11 cellular contexts compared by ENCODE assay signal in genomic region chr1:21297975-21298374, GRCh38. TPM values are rescaled to one million over a fixed set of nuclear protein-coding genes. Genes with fewer than 3 reads are reported as not detected.
A peak's percentile ranks its signal among the peaks of the same experiment; 100 is the strongest.
DNase-seq lines count a peak whose midpoint lies in the region; ATAC-seq and TF ChIP-seq lines count a peak whose summit lies in the region.
"Had no signal": no experiment of that assay in that cellular context is flagged by ENCODE, and none has a peak within 500 bp of the region (broad histone marks: within the 10 kb centered on the region; RNA-seq: fewer than 3 reads in every experiment).

No MANE protein-coding gene starts in this region.

- H3K9me3 ChIP-seq in T-helper 17 cell (ENCODE audit: control insufficient read depth, low read length, poor library complexity, severe bottlenecking) (no peaks in the 10 kb centered on the region), sigmoid colon (no peaks in the 10 kb centered on the region)
- H3K9me3 ChIP-seq: heart left ventricle had no signal

- no peak overlapping the region for H3K4me3 ChIP-seq in sigmoid colon
- H3K4me3 ChIP-seq: heart left ventricle had no signal

- ATAC-seq in T-helper 17 cell (no peak), HG02678 (IDR thresholded peaks at IDR 0.05; ENCODE audit: unreplicated experiment) (no peak), GM18520 (IDR thresholded peaks at IDR 0.05; ENCODE audit: unreplicated experiment) (no peak)

- no peaks in the 10 kb centered on the region for H3K27me3 Mint-ChIP-seq in T-helper 17 cell
- H3K27me3 Mint-ChIP-seq: brain had no signal

- H3K4me1 Mint-ChIP-seq in T-helper 17 cell: peaks cover 53% of the 10 kb centered on the region

- peaks cover 0 to 76% (median 59%) of the 10 kb centered on the region in 4 donors for H3K4me1 ChIP-seq in sigmoid colon

- no peak for TF ChIP-seq EP300 in sigmoid colon (IDR thresholded peaks at IDR 0.05)

- DNase-seq in ELR (ENCODE audit: low read depth) (peak; percentile 54), T-helper 17 cell (no peak), fibroblast of gingiva (ENCODE audit: low read depth) (peak; percentile 77), sigmoid colon (peak; percentile 83), activated gamma-delta T cell (lab: John Stamatoyannopoulos, UW) (no peak)
- DNase-seq: NCI-H1048 had no signal

- intact Hi-C loops in sigmoid colon (cut with DNase I): no loop called here

- peak overlapping the region in 3 of 4 donors; percentile 36 to 51 (median 42) for H3K27ac ChIP-seq in sigmoid colon
- H3K27ac ChIP-seq: VCaP had no signal

- no peaks in the 10 kb centered on the region for H3K27me3 ChIP-seq in sigmoid colon
- H3K27me3 ChIP-seq: heart left ventricle had no signal

- H3K27ac Mint-ChIP-seq in T-helper 17 cell: peak overlapping the region; percentile 100
- H3K27ac Mint-ChIP-seq: brain had no signal

- 88 to 91% methylated on average over 13 of the region's 13 CpGs for WGBS in sigmoid colon, 2 donors

- peaks cover 2% of the 10 kb centered on the region for H3K36me3 Mint-ChIP-seq in T-helper 17 cell (ENCODE audit: low read depth)
- H3K36me3 Mint-ChIP-seq: brain had no signal

- H3K36me3 ChIP-seq in sigmoid colon: no peaks in the 10 kb centered on the region
- H3K36me3 ChIP-seq: heart left ventricle had no signal

- no peak for TF ChIP-seq CTCF in sigmoid colon (IDR thresholded peaks at IDR 0.05)

- TF ChIP-seq POLR2A in sigmoid colon (IDR thresholded peaks at IDR 0.05): no peak

- no peak overlapping the region for H3K4me3 Mint-ChIP-seq in T-helper 17 cell
- H3K4me3 Mint-ChIP-seq: brain had no signal

RNA-seq across cellular contexts. Expression of gene ECE1, which starts 7.7 kb away (rescaled TPM):
- 100 to 1,000 TPM; 116 to 117 TPM for total RNA-seq in T-helper 17 cell
- 100 to 1,000 TPM in 1 of 4 donors, 10 to 100 TPM in 3; 62.9 to 112 (median 80.8) TPM for total RNA-seq in sigmoid colon
- polyA plus RNA-seq in sigmoid colon: 10 to 100 TPM; 10.2 to 73.8 (median 13.6) TPM

Comparison
In these comparisons a context has a peak if more than half of its experiments do, and no peak if none do; other contexts are left out.
1. DNase-seq: peak in ELR (single experiment), fibroblast of gingiva (single experiment) and sigmoid colon (single experiment); none in T-helper 17 cell (0 of 3) and activated gamma-delta T cell (single experiment).